Comparison of ENCODE assay signal across 23 cellular contexts in genomic region chr6:161217631-161218030, GRCh38.
"Had no signal": no experiment of that assay in that cellular context is flagged by ENCODE, and none has a peak within 500 bp of the region (broad histone marks: within the 10 kb centered on the region; RNA-seq: fewer than 3 reads in every experiment).

No MANE protein-coding gene starts in this region.

- H3K27me3 Mint-ChIP-seq: activated CD4-positive, alpha-beta memory T cell treated with anti-CD3 and anti-CD28 coated beads, Interleukin-2, amount 10 ng/mL, durations not matched to agents 7 days and 5 days; activated naive CD8-positive, alpha-beta T cell; activated T-helper 17 cell treated with anti-CD3 and anti-CD28 coated beads, Interleukin-2, amount 50 U/mL, for 72 hours; T-cell had no signal

- ATAC-seq: activated T-helper 17 cell treated with anti-CD3 and anti-CD28 coated beads, Interleukin-2, amount 50 U/mL, for 72 hours; T-cell had no signal

- H3K27ac ChIP-seq: brain microvascular endothelial cell, VCaP had no signal

- H3K27ac Mint-ChIP-seq: activated CD4-positive, alpha-beta memory T cell treated with anti-CD3 and anti-CD28 coated beads, Interleukin-2, amount 10 ng/mL, durations not matched to agents 7 days and 5 days; activated naive CD4-positive, alpha-beta T cell treated with anti-CD3 and anti-CD28 coated beads for 36 hours; activated naive CD8-positive, alpha-beta T cell; activated T-helper 17 cell treated with anti-CD3 and anti-CD28 coated beads, Interleukin-2, amount 50 U/mL, for 72 hours; T-cell had no signal

- H3K36me3 ChIP-seq: brain microvascular endothelial cell had no signal

- H3K4me3 Mint-ChIP-seq: activated CD4-positive, alpha-beta memory T cell treated with anti-CD3 and anti-CD28 coated beads, Interleukin-2, amount 10 ng/mL, durations not matched to agents 7 days and 5 days; activated naive CD4-positive, alpha-beta T cell treated with anti-CD3 and anti-CD28 coated beads for 36 hours; activated naive CD8-positive, alpha-beta T cell; activated T-helper 17 cell treated with anti-CD3 and anti-CD28 coated beads, Interleukin-2, amount 50 U/mL, for 72 hours; T-cell had no signal

- H3K4me1 Mint-ChIP-seq: activated CD4-positive, alpha-beta memory T cell treated with anti-CD3 and anti-CD28 coated beads, Interleukin-2, amount 10 ng/mL, durations not matched to agents 7 days and 5 days; activated T-helper 17 cell treated with anti-CD3 and anti-CD28 coated beads, Interleukin-2, amount 50 U/mL, for 72 hours had no signal

- DNase-seq: activated CD4-positive, alpha-beta memory T cell treated with anti-CD3 and anti-CD28 coated beads, Interleukin-2, amount 10 ng/mL, durations not matched to agents 7 days and 5 days; activated CD4-positive, alpha-beta T cell treated with anti-CD3 and anti-CD28 coated beads, Interleukin-2, amount 50 U/mL, for 1 hour; activated CD4-positive, CD25-positive, alpha-beta regulatory T cell; activated gamma-delta T cell; activated naive CD4-positive, alpha-beta T cell treated with anti-CD3 and anti-CD28 coated beads for 36 hours; activated T-cell treated with anti-CD3 and anti-CD28 coated beads for 4 hours; activated T-cell treated with anti-CD3 and anti-CD28 coated beads, Interleukin-2, amount 50 U/mL, for 48 hours; brain microvascular endothelial cell; KBM-7; NCI-H1092; NCI-H1417; NCI-H1694; NCI-H2029; NCI-H2107; NCI-H345; NCI-H510A; NCI-H526 treated with DMSO at 0.1 percent for 48 hours; NCI-H82; SIG-M5; T-cell had no signal

- H3K27me3 ChIP-seq: brain microvascular endothelial cell had no signal
